ENCODE assay signal across 28 cellular contexts in the genomic region with DNA sequence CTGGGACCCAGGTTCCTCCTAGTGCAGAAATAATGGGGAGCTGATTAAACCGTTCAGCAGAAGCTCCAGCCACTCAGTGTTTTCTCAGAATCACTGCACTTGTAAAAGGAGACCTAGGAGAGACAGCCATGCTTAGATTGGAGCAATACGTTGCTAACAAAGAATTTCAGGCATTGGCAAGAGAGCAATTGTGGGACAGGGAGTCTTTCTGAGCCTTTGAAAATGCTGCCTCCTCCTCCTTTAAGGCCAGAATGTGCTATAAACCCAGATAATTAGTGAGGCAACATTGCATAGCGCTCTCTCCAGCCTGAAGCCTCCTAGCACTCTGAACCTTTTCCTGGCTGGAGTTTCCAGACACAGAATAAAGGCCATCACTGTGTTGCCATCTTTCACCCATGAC. TPM values are rescaled to one million over a fixed set of nuclear protein-coding genes. Genes with fewer than 3 reads are reported as not detected.
DNase-seq lines count a peak whose midpoint lies in the region; TF ChIP-seq lines count a peak whose summit lies in the region.
"Had no signal": no experiment of that assay in that cellular context is flagged by ENCODE, and none has a peak within 500 bp of the region (broad histone marks: within the 10 kb centered on the region; RNA-seq: fewer than 3 reads in every experiment).

No MANE protein-coding gene starts in this region.

- no peaks in the 10 kb centered on the region for H4K20me1 ChIP-seq in smooth muscle cell (ENCODE audit: low read depth)

- H3K9ac ChIP-seq in smooth muscle cell (ENCODE audit: low read depth), result no peak overlapping the region
- H3K9ac ChIP-seq: GM23248 had no signal

- H3K4me1 ChIP-seq in smooth muscle cell (ENCODE audit: low read depth), result no peaks in the 10 kb centered on the region
- H3K4me1 ChIP-seq: A549, Peyer's patch had no signal

- no peak overlapping the region for H3K27ac ChIP-seq in smooth muscle cell (ENCODE audit: low read depth)
- H3K27ac ChIP-seq: A549, C4-2B, GM23248, Peyer's patch had no signal

- in situ Hi-C loops in GM13977 (cut with MboI; ENCODE audit: low pct_unique_long_range_greater_than_20kb, low sequenced_read_pairs, unreplicated experiment) (no loop called here), astrocyte of the spinal cord (cut with HindIII; ENCODE audit: low sequenced_read_pairs) (no loop called here)

- H2AFZ ChIP-seq in smooth muscle cell (ENCODE audit: low read depth), result no peak overlapping the region
- H2AFZ ChIP-seq: GM23248 had no signal

- peak; percentile 2 for DNase-seq in GM13977 (ENCODE audit: low spot score)
- DNase-seq in astrocyte of the spinal cord (ENCODE audit: low read depth, low spot score), result peak; percentile 13
- DNase-seq in iris pigment epithelial cell (ENCODE audit: low read depth), result peak; percentile 30
- no peak for DNase-seq in activated CD4-positive, CD25-positive, alpha-beta regulatory T cell treated with anti-CD3 and anti-CD28 coated beads, Interleukin-2, amount 50 U/mL, for 72 hours
- DNase-seq in smooth muscle cell (lab: John Stamatoyannopoulos, UW; ENCODE audit: unreplicated experiment), result no peak
- DNase-seq in activated naive CD4-positive, alpha-beta T cell (lab: John Stamatoyannopoulos, UW), result no peak
- DNase-seq in OCI-M2 (lab: John Stamatoyannopoulos, UW; ENCODE audit: unreplicated experiment), result no peak
- DNase-seq: CD8-positive, alpha-beta memory T cell; DMS 273 treated with DMSO at 0.1 percent for 48 hours; DMS79; GF-D8; GM23248; H7; IMR-90; KG1; MM.1S; NCI-H1092; NCI-H1417 treated with DMSO at 0.1 percent for 48 hours; NCI-H1694 treated with DMSO at 0.1 percent for 48 hours; NCI-H2081; NCI-H2171; NCI-H226; NCI-H510A; NCI-H69; Peyer's patch; SHP77 treated with DMSO at 0.1 percent for 48 hours had no signal

- no peaks in the 10 kb centered on the region for H3K79me2 ChIP-seq in smooth muscle cell (ENCODE audit: low read depth)

- H3K4me2 ChIP-seq in smooth muscle cell, result no peak overlapping the region
- H3K4me2 ChIP-seq: A549 had no signal

- no peaks in the 10 kb centered on the region for H3F3A ChIP-seq in smooth muscle cell (ENCODE audit: low read depth)

- H3K9me3 ChIP-seq in smooth muscle cell (replicated peaks; ENCODE audit: low read depth), result no peaks in the 10 kb centered on the region
- H3K9me3 ChIP-seq: A549, Peyer's patch had no signal

- no peak overlapping the region for H3K4me3 ChIP-seq in astrocyte of the spinal cord (ENCODE audit: low read depth, low read length)
- no peak overlapping the region for H3K4me3 ChIP-seq in smooth muscle cell
- H3K4me3 ChIP-seq: A549, GM23248, Peyer's patch had no signal

- H3K27me3 ChIP-seq in smooth muscle cell (ENCODE audit: low read depth), result no peaks in the 10 kb centered on the region
- H3K27me3 ChIP-seq: Peyer's patch had no signal

- no peaks in the 10 kb centered on the region for H3K36me3 ChIP-seq in smooth muscle cell (ENCODE audit: low read depth)
- H3K36me3 ChIP-seq: Peyer's patch had no signal

- 89% methylated on average over 3 of the region's 3 CpGs for WGBS in smooth muscle cell (ENCODE audit: low lambda C conversion rate)

- TF ChIP-seq CTCF in GM13977 (IDR thresholded peaks at IDR 0.05; ENCODE audit: extremely low read depth, insufficient read depth, missing control alignments) (no peak), astrocyte of the spinal cord (IDR thresholded peaks at IDR 0.05; ENCODE audit: low read depth, low read length) (no peak), smooth muscle cell (IDR thresholded peaks at IDR 0.05; ENCODE audit: borderline replicate concordance, insufficient read depth, poor library complexity, severe bottlenecking) (no peak)

RNA-seq across cellular contexts. Expression of gene PTPRN2, which starts 18.5 kb away (rescaled TPM):
- 0.09 TPM in 2 replicates for total RNA-seq in smooth muscle cell
- polyA plus RNA-seq in smooth muscle cell, result 0.87 TPM in 1 of 2 replicates, not detected in the other
- total RNA-seq: GM23248, IMR-90 had no signal

Comparison
In these comparisons a context has a peak if more than half of its experiments do, and no peak if none do; other contexts are left out.
1. DNase-seq: peak in GM13977 (single experiment), astrocyte of the spinal cord (single experiment) and iris pigment epithelial cell (single experiment); none in activated CD4-positive, CD25-positive, alpha-beta regulatory T cell treated with anti-CD3 and anti-CD28 coated beads, Interleukin-2, amount 50 U/mL, for 72 hours (single experiment), smooth muscle cell (single experiment), activated naive CD4-positive, alpha-beta T cell (0 of 4) and OCI-M2 (single experiment).